Comparison of ENCODE assay signal across 31 cellular contexts in the genomic region with DNA sequence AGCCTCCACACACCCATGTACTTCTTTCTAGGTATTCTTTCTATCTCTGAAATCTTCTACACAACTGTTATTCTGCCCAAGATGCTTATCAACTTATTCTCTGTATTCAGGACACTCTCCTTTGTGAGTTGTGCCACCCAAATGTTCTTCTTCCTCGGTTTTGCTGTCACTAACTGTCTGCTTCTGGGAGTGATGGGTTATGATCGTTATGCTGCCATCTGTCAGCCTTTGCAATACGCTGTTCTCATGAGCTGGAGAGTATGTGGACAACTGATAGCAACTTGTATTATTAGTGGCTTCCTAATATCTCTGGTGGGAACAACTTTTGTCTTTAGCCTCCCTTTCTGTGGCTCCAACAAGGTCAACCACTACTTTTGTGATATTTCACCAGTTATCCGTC. TPM values are rescaled to one million over a fixed set of nuclear protein-coding genes. Genes with fewer than 3 reads are reported as not detected.
"Had no signal": no experiment of that assay in that cellular context is flagged by ENCODE, and none has a peak within 500 bp of the region (broad histone marks: within the 10 kb centered on the region; RNA-seq: fewer than 3 reads in every experiment).

No MANE protein-coding gene starts in this region.

- H3K4me3 ChIP-seq: body of pancreas, breast epithelium had no signal

- H3K27ac ChIP-seq: body of pancreas, brain microvascular endothelial cell, breast epithelium, WERI-Rb-1 had no signal

- H3K4me1 ChIP-seq: body of pancreas, breast epithelium had no signal

- H3K27me3 ChIP-seq: body of pancreas, brain microvascular endothelial cell, breast epithelium had no signal

- H3K36me3 ChIP-seq: brain microvascular endothelial cell, breast epithelium, WERI-Rb-1 had no signal

- ATAC-seq: activated CD4-positive, alpha-beta T cell treated with anti-CD3 and anti-CD28 coated beads for 36 hours; activated CD4-positive, CD25-positive, alpha-beta regulatory T cell treated with anti-CD3 and anti-CD28 coated beads, Interleukin-2, amount 50 U/mL, for 24 hours; activated CD8-positive, alpha-beta memory T cell treated with anti-CD3 and anti-CD28 coated beads, Interleukin-2, amount 10 ng/mL, durations not matched to agents 7 days and 5 days; activated CD8-positive, alpha-beta T cell treated with anti-CD3 and anti-CD28 coated beads, Interleukin-2, amount 10 ng/mL, durations not matched to agents 7 days and 5 days; activated naive CD8-positive, alpha-beta T cell treated with anti-CD3 and anti-CD28 coated beads, Interleukin-2, amount 50 U/mL, for 24 hours; body of pancreas; WTC11 had no signal

- DNase-seq: activated CD4-positive, alpha-beta memory T cell treated with anti-CD3 and anti-CD28 coated beads, Interleukin-2, amount 10 ng/mL, durations not matched to agents 7 days and 5 days; activated CD4-positive, alpha-beta T cell treated with anti-CD3 and anti-CD28 coated beads for 1 hour; activated CD4-positive, alpha-beta T cell treated with anti-CD3 and anti-CD28 coated beads for 36 hours; activated CD4-positive, alpha-beta T cell treated with anti-CD3 and anti-CD28 coated beads for 48 hours; activated CD4-positive, alpha-beta T cell treated with anti-CD3 and anti-CD28 coated beads, Interleukin-2, amount 10 ng/mL, durations not matched to agents 7 days and 5 days; activated CD4-positive, alpha-beta T cell treated with anti-CD3 and anti-CD28 coated beads, Interleukin-2, amount 50 U/mL, for 48 hours; activated CD4-positive, CD25-positive, alpha-beta regulatory T cell; activated CD8-positive, alpha-beta memory T cell treated with anti-CD3 and anti-CD28 coated beads for 24 hours; activated CD8-positive, alpha-beta memory T cell treated with anti-CD3 and anti-CD28 coated beads, Interleukin-2, amount 10 ng/mL, durations not matched to agents 7 days and 5 days; activated CD8-positive, alpha-beta memory T cell treated with anti-CD3 and anti-CD28 coated beads, Interleukin-2, amount 50 U/mL, for 48 hours; activated CD8-positive, alpha-beta T cell treated with anti-CD3 and anti-CD28 coated beads, Interleukin-2, amount 10 ng/mL, durations not matched to agents 7 days and 5 days; activated effector memory CD4-positive, alpha-beta T cell treated with Interleukin-2 at 50 U/mL for 16 hours; activated gamma-delta T cell; activated naive CD4-positive, alpha-beta T cell treated with anti-CD3 and anti-CD28 coated beads, Interleukin-2, amount 10 ng/mL, durations not matched to agents 7 days and 5 days; activated naive CD4-positive, alpha-beta T cell treated with Interleukin-2 at 50 U/mL for 16 hours; activated naive CD8-positive, alpha-beta T cell treated with anti-CD3 and anti-CD28 coated beads, Interleukin-2, amount 10 ng/mL, durations not matched to agents 7 days and 5 days; activated naive CD8-positive, alpha-beta T cell treated with anti-CD3 and anti-CD28 coated beads, Interleukin-2, amount 50 U/mL, for 24 hours; activated T-cell treated with anti-CD3 and anti-CD28 coated beads, Interleukin-2, amount 50 U/mL, for 24 hours; activated T-cell treated with anti-CD3 and anti-CD28 coated beads, Interleukin-2, amount 50 U/mL, for 48 hours; aorta; body of pancreas; brain microvascular endothelial cell; central memory CD4-positive, alpha-beta T cell; T-helper 1 cell; T-helper 2 cell; T-helper 9 cell; WERI-Rb-1 had no signal

- H3K9me3 ChIP-seq: body of pancreas, breast epithelium had no signal

RNA-seq across cellular contexts. Expression of gene OR10R2, which starts 19.4 kb away (rescaled TPM):
- polyA plus RNA-seq: adipose tissue, aorta had no signal

RNA-seq across cellular contexts. Expression of gene OR10K1, which starts 29.7 kb away (rescaled TPM):
- polyA plus RNA-seq: aorta had no signal
